ENCODE assay signal across 16 cellular contexts in the genomic region with DNA sequence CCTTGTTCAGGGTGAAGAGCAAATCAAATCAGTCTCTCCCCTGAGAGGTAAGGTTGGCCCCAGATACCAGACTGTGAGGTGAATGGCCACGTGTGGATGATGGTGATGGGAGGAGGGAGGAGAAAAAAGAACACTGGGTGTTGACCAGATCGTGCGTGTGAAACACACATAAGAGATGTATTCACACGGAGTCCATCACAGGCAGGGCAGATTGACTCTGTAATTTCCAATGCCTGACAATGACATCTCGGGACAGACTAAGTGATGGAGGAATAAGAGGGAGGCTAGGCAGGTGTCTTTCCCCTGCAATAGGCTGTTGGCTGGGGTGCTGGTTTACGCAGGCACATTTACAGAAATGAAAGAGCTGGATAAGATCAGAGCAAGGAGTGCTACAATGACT. TPM values are rescaled to one million over a fixed set of nuclear protein-coding genes. Genes with fewer than 3 reads are reported as not detected.
DNase-seq lines count a peak whose midpoint lies in the region; ATAC-seq and TF ChIP-seq lines count a peak whose summit lies in the region.
"Had no signal": no experiment of that assay in that cellular context is flagged by ENCODE, and none has a peak within 500 bp of the region (broad histone marks: within the 10 kb centered on the region; RNA-seq: fewer than 3 reads in every experiment).

No MANE protein-coding gene starts in this region.

- H3K27me3 ChIP-seq in left ventricle myocardium inferior (ENCODE audit: low read depth) (no peaks in the 10 kb centered on the region), endodermal cell (ENCODE audit: control insufficient read depth, insufficient read depth, low read length, poor library complexity, severe bottlenecking) (no peaks in the 10 kb centered on the region), neural cell (ENCODE audit: insufficient read depth, low read depth, low read length) (no peaks in the 10 kb centered on the region)
- H3K27me3 ChIP-seq in CD4-positive, alpha-beta T cell (ENCODE audit: control insufficient read depth, insufficient read depth, low read length): no peaks in the 10 kb centered on the region

- H3K4me2 ChIP-seq in neural cell (ENCODE audit: low read length): no peak overlapping the region

- H3K36me3 ChIP-seq in left ventricle myocardium inferior (no peaks in the 10 kb centered on the region), endodermal cell (ENCODE audit: control insufficient read depth, insufficient read depth, low read length) (no peaks in the 10 kb centered on the region), neural cell (ENCODE audit: insufficient read depth, low read length) (no peaks in the 10 kb centered on the region)

- no peaks in the 10 kb centered on the region for H3K9me3 Mint-ChIP-seq in endodermal cell
- no peaks in the 10 kb centered on the region for H3K9me3 Mint-ChIP-seq in CD4-positive, alpha-beta T cell
- H3K9me3 Mint-ChIP-seq: activated naive CD8-positive, alpha-beta T cell treated with anti-CD3 and anti-CD28 coated beads, Interleukin-2, amount 10 ng/mL, durations not matched to agents 7 days and 5 days had no signal

- H4K20me1 ChIP-seq in neural cell (ENCODE audit: insufficient read depth): no peaks in the 10 kb centered on the region

- no peaks in the 10 kb centered on the region for H3K9me2 ChIP-seq in neural cell (ENCODE audit: insufficient read depth, low read length)

- no peak for TF ChIP-seq CTCF in left ventricle myocardium inferior (IDR thresholded peaks at IDR 0.05; ENCODE audit: borderline replicate concordance)
- TF ChIP-seq CTCF in endodermal cell (conservative IDR thresholded peaks at IDR 0.05): no peak
- no peak for TF ChIP-seq CTCF in neural cell (IDR thresholded peaks at IDR 0.05; ENCODE audit: poor library complexity, severe bottlenecking)
- no peak for TF ChIP-seq CTCF in CD4-positive, alpha-beta T cell (IDR thresholded peaks at IDR 0.05)

- WGBS in endodermal cell (ENCODE audit: insufficient coverage in 1 of 2, insufficient read length in 1 of 2), 2 experiments: 88 to 93% methylated on average over 5 to 6 of the region's 6 CpGs

- no peaks in the 10 kb centered on the region for H3K27me3 Mint-ChIP-seq in endodermal cell (ENCODE audit: insufficient read depth)
- no peaks in the 10 kb centered on the region for H3K27me3 Mint-ChIP-seq in CD4-positive, alpha-beta T cell
- H3K27me3 Mint-ChIP-seq: activated CD4-positive, alpha-beta T cell treated with anti-CD3 and anti-CD28 coated beads for 36 hours had no signal

- TF ChIP-seq RAD21 in neural cell (conservative IDR thresholded peaks at IDR 0.05): no peak

- CTCF ChIA-PET in CD4-positive, alpha-beta T cell (lab: Charles Lee): no interaction called here

- ATAC-seq in left colon: no peak
- no peak for ATAC-seq in CD4-positive, alpha-beta T cell (ENCODE audit: poor library complexity)
- ATAC-seq: activated CD8-positive, alpha-beta memory T cell treated with anti-CD3 and anti-CD28 coated beads, Interleukin-2, amount 10 ng/mL, durations not matched to agents 7 days and 5 days had no signal

- H3K4me3 Mint-ChIP-seq in endodermal cell: no peak overlapping the region
- no peak overlapping the region for H3K4me3 Mint-ChIP-seq in CD4-positive, alpha-beta T cell
- H3K4me3 Mint-ChIP-seq: activated CD4-positive, alpha-beta T cell treated with anti-CD3 and anti-CD28 coated beads for 36 hours; activated CD8-positive, alpha-beta memory T cell treated with anti-CD3 and anti-CD28 coated beads, Interleukin-2, amount 10 ng/mL, durations not matched to agents 7 days and 5 days; activated naive CD8-positive, alpha-beta T cell treated with anti-CD3 and anti-CD28 coated beads, Interleukin-2, amount 10 ng/mL, durations not matched to agents 7 days and 5 days had no signal

- H3K27ac ChIP-seq in left ventricle myocardium inferior (replicated peaks) (peak overlapping the region; percentile 17), endodermal cell (ENCODE audit: low read depth, low read length) (no peak overlapping the region), neural cell (ENCODE audit: low read length) (peak overlapping the region; percentile 24)
- H3K27ac ChIP-seq in CD4-positive, alpha-beta T cell (ENCODE audit: low read depth, low read length): no peak overlapping the region

- intact Hi-C loops in left ventricle myocardium inferior (cut with micrococcal nuclease) (loop anchor here (10.0 kb wide), 2 partner anchors 178 to 182 kb away; partner anchors contain the start of gene KLF7), cardiac septum (cut with DNase I) (loop anchor here (5.0 kb wide), 3 partner anchors 180 to 350 kb away; partner anchors contain the start of gene KLF7), left colon (cut with DNase I, micrococcal nuclease) (loop anchor here (2.0 to 5.0 kb wide), 2 partner anchors 490 to 492 kb away; no protein-coding TSS in a partner anchor)
- intact Hi-C loops in CD4-positive, alpha-beta T cell (cut with DNase I, micrococcal nuclease): no loop called here

- peaks cover 7% of the 10 kb centered on the region for H3K79me2 ChIP-seq in neural cell (replicated peaks; ENCODE audit: insufficient read depth, low read length)

- TF ChIP-seq EP300 in neural cell (conservative IDR thresholded peaks at IDR 0.05; ENCODE audit: poor library complexity, severe bottlenecking): no peak

- peaks cover 15% of the 10 kb centered on the region for H3K4me1 Mint-ChIP-seq in endodermal cell
- peaks cover 26% of the 10 kb centered on the region for H3K4me1 Mint-ChIP-seq in CD4-positive, alpha-beta T cell (ENCODE audit: low read depth)
- H3K4me1 Mint-ChIP-seq: activated CD8-positive, alpha-beta memory T cell treated with anti-CD3 and anti-CD28 coated beads, Interleukin-2, amount 10 ng/mL, durations not matched to agents 7 days and 5 days had no signal

- H3K4me3 ChIP-seq in left ventricle myocardium inferior (no peak overlapping the region), endodermal cell (ENCODE audit: low read length) (no peak overlapping the region), neural cell (ENCODE audit: low read length) (peak overlapping the region; percentile 17)
- H3K4me3 ChIP-seq: skin epidermis had no signal

- no peak overlapping the region for H3K9ac ChIP-seq in endodermal cell (ENCODE audit: extremely low read depth, low read length, poor library complexity, severe bottlenecking)
- H3K9ac ChIP-seq in neural cell (ENCODE audit: low read length): peak overlapping the region; percentile 24

- H3K4me1 ChIP-seq in left ventricle myocardium inferior (peaks cover 28% of the 10 kb centered on the region), endodermal cell (ENCODE audit: control insufficient read depth, insufficient read depth, low read length) (peaks cover 3% of the 10 kb centered on the region)

- H3K36me3 Mint-ChIP-seq in endodermal cell (ENCODE audit: low read depth): no peaks in the 10 kb centered on the region
- no peaks in the 10 kb centered on the region for H3K36me3 Mint-ChIP-seq in CD4-positive, alpha-beta T cell (ENCODE audit: low read depth)
- H3K36me3 Mint-ChIP-seq: activated CD8-positive, alpha-beta memory T cell treated with anti-CD3 and anti-CD28 coated beads, Interleukin-2, amount 10 ng/mL, durations not matched to agents 7 days and 5 days; activated naive CD8-positive, alpha-beta T cell treated with anti-CD3 and anti-CD28 coated beads, Interleukin-2, amount 10 ng/mL, durations not matched to agents 7 days and 5 days; CD14-positive monocyte had no signal

- H3K9me3 ChIP-seq in left ventricle myocardium inferior (replicated peaks) (no peaks in the 10 kb centered on the region), endodermal cell (ENCODE audit: control insufficient read depth, low read length) (no peaks in the 10 kb centered on the region), neural cell (ENCODE audit: low read length) (no peaks in the 10 kb centered on the region)
- no peaks in the 10 kb centered on the region for H3K9me3 ChIP-seq in CD4-positive, alpha-beta T cell (ENCODE audit: control insufficient read depth, low read length)

- H3F3A ChIP-seq in neural cell (ENCODE audit: insufficient read depth, low read length, poor library complexity, severe bottlenecking): no peaks in the 10 kb centered on the region

- DNase-seq in left ventricle myocardium inferior: no peak
- no peak for DNase-seq in cardiac septum (ENCODE audit: low spot score)
- peak; percentile 45 for DNase-seq in endodermal cell
- no peak for DNase-seq in NCI-H2171 (lab: John Stamatoyannopoulos, UW)
- DNase-seq in left colon: no peak
- no peak for DNase-seq in DMS79 treated with DMSO at 0.1 percent for 48 hours (lab: John Stamatoyannopoulos, UW)
- no peak for DNase-seq in CD4-positive, alpha-beta T cell
- DNase-seq: DMS 273 treated with DMSO at 0.1 percent for 48 hours had no signal

- POLR2A ChIA-PET in CD4-positive, alpha-beta T cell (lab: Charles Lee): interaction anchor here (0.9 kb wide), 1 partner anchor 491 kb away, joined by 3 read pairs; no protein-coding TSS in a partner anchor

- no peak overlapping the region for H3K27ac Mint-ChIP-seq in endodermal cell
- H3K27ac Mint-ChIP-seq in CD4-positive, alpha-beta T cell: no peak overlapping the region
- H3K27ac Mint-ChIP-seq: activated CD4-positive, alpha-beta T cell treated with anti-CD3 and anti-CD28 coated beads for 36 hours; activated CD8-positive, alpha-beta memory T cell treated with anti-CD3 and anti-CD28 coated beads, Interleukin-2, amount 10 ng/mL, durations not matched to agents 7 days and 5 days; activated naive CD8-positive, alpha-beta T cell treated with anti-CD3 and anti-CD28 coated beads, Interleukin-2, amount 10 ng/mL, durations not matched to agents 7 days and 5 days had no signal

- no peak overlapping the region for H2AFZ ChIP-seq in neural cell (ENCODE audit: low read depth, low read length)

TF ChIP-seq in neural cell, 6 proteins besides CTCF, POLR2A, EP300 and RAD21 (continues in another document):
- TF ChIP-seq EZH2 (IDR thresholded peaks at IDR 0.05; ENCODE audit: borderline replicate concordance, insufficient read depth, low read length, poor library complexity, severe bottlenecking): no peak

RNA-seq across cellular contexts. Expression of gene CPO, which starts 43.0 kb away (rescaled TPM):
- 0.25 TPM for total RNA-seq in left ventricle myocardium inferior
- total RNA-seq in cardiac septum: not detected
- 1 to 10 TPM in 1 of 2 donors, under 1 TPM in 1; 0.95 to 1.0 TPM for total RNA-seq in endodermal cell
- 0.25 TPM for polyA plus RNA-seq in endodermal cell (2013, experiment 1 of 2)
- not detected for polyA plus RNA-seq in endodermal cell (2013, experiment 2 of 2)
- polyA plus RNA-seq in neural cell: 0.60 and 1.2 TPM in 2 replicates
- polyA minus RNA-seq in neural cell: 0.69 TPM in 1 of 2 replicates, not detected in the other
- not detected for total RNA-seq in left colon
- not detected for total RNA-seq in CD4-positive, alpha-beta T cell
- total RNA-seq: A673; activated CD4-positive, alpha-beta T cell treated with anti-CD3 and anti-CD28 coated beads for 36 hours; activated CD8-positive, alpha-beta memory T cell treated with anti-CD3 and anti-CD28 coated beads, Interleukin-2, amount 10 ng/mL, durations not matched to agents 7 days and 5 days; activated naive CD8-positive, alpha-beta T cell treated with anti-CD3 and anti-CD28 coated beads, Interleukin-2, amount 10 ng/mL, durations not matched to agents 7 days and 5 days; esophagus mucosa had no signal
- polyA plus RNA-seq: CD14-positive monocyte had no signal

Comparison
In these comparisons a context has a peak if more than half of its experiments do, and no peak if none do; other contexts are left out.
1. H3K27ac ChIP-seq: peak in left ventricle myocardium inferior (single experiment) and neural cell (single experiment); none in endodermal cell (single experiment) and CD4-positive, alpha-beta T cell (single experiment).
2. intact Hi-C loops: an anchor here in left ventricle myocardium inferior (10.0 kb wide), cardiac septum (5.0 kb wide) and left colon (2.0 to 5.0 kb wide); none called in CD4-positive, alpha-beta T cell.